Comparison of ENCODE assay signal across 23 cellular contexts in genomic region chr7:110891197-110891596, GRCh38.
"Had no signal": no experiment of that assay in that cellular context is flagged by ENCODE, and none has a peak within 500 bp of the region (broad histone marks: within the 10 kb centered on the region; RNA-seq: fewer than 3 reads in every experiment).

No MANE protein-coding gene starts in this region.

- DNase-seq: cortex of kidney; dorsolateral prefrontal cortex; effector memory CD4-positive, alpha-beta T cell; heart left ventricle; hippocampal formation; left colon; left ventricle myocardium superior; mesendoderm; naive B cell; occipital lobe; retina; right lobe of liver; spleen; stimulated activated CD4-positive, alpha-beta T cell treated with anti-CD3 and anti-CD28 coated beads, Interleukin-15, amount 100 ng/mL, for 24 hours; stimulated activated CD4-positive, alpha-beta T cell treated with anti-CD3 and anti-CD28 coated beads, Interleukin-1b, Interleukin-23, amount 100 ng/mL, for 48 hours; stimulated activated naive CD4-positive, alpha-beta T cell; testis had no signal

- H3K27me3 ChIP-seq: dorsolateral prefrontal cortex, heart left ventricle, right lobe of liver, spleen, testis, tibial nerve had no signal

- H3K4me1 Mint-ChIP-seq: naive B cell had no signal

- H3K4me3 Mint-ChIP-seq: naive B cell, nephron had no signal

- H3K27me3 Mint-ChIP-seq: naive B cell had no signal

- H3K36me3 ChIP-seq: heart left ventricle, prostate gland, right lobe of liver, spleen, tibial nerve had no signal

- H3K79me2 ChIP-seq: parathyroid adenoma had no signal

- H3K27ac ChIP-seq: dorsolateral prefrontal cortex, heart left ventricle, parathyroid adenoma, prostate gland, right lobe of liver, spleen, testis, tibial nerve had no signal

- H3K9me3 Mint-ChIP-seq: nephron had no signal

- H3K4me1 ChIP-seq: parathyroid adenoma, prostate gland, right lobe of liver, spleen, testis had no signal

- H3K9ac ChIP-seq: parathyroid adenoma had no signal

- H3K4me3 ChIP-seq: dorsolateral prefrontal cortex, heart left ventricle, lung, prostate gland, right lobe of liver, spleen, testis, tibial nerve had no signal

- H2AFZ ChIP-seq: parathyroid adenoma had no signal

- H3K27ac Mint-ChIP-seq: naive B cell, nephron had no signal

- ATAC-seq: esophagus mucosa, heart left ventricle, left colon, left ventricle myocardium superior, right lobe of liver had no signal
